ENCODE assay signal across 2 cellular contexts in the genomic region with DNA sequence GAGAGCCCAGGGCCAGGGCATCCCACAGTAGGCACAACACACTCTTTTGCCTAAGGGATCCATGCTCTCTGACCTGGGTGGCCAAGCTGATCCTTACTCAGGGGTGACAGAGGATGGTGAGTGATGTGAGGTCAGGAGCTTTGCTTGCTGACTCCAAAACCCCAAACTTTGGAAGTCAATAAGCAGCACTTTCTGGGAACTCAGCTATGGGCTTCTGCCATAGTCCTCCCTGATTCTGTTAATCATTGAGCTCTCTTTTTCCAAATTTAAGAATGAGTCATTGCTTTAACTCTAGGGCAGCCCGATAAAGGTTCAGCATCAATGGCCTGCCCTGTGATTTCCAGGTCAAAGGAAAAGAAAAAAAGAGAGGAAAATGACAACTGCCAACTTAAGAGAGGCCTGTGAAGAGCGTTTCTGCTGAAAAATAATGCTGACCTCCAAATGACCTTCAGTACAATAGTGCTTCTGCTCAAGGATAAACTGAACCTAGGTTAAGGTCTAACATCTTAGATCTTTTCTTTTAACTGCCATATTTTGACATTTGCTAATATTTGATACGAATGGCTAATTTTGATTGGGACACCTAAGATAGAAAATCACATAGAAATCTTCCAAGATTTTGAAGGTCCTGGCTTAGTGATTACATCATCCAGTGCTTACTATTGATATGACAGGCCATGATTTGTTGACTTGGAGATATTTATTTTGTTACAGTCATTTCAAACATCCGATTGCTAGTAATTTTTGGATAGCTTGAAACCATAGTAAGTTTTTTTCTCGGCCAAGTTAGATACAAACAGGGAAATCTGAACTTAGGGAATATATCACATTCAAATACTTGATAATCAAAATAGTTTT.
TF ChIP-seq lines count a peak whose summit lies in the region.

No MANE protein-coding gene starts in this region.

TF ChIP-seq in endothelial cell of umbilical vein, 7 proteins besides CTCF, POLR2A, EP300 and RAD21:
- TF ChIP-seq EZH2 (IDR thresholded peaks at IDR 0.05; ENCODE audit: borderline replicate concordance, low read depth, low read length, severe bottlenecking), result no peak
- no peak for TF ChIP-seq MYC (IDR thresholded peaks at IDR 0.05; ENCODE audit: low read depth, low read length)
- no peak for TF ChIP-seq MAX (IDR thresholded peaks at IDR 0.05; ENCODE audit: insufficient read depth, insufficient read length)
- TF ChIP-seq JUN (IDR thresholded peaks at IDR 0.05; ENCODE audit: borderline replicate concordance, insufficient read depth, insufficient read length, low read depth), result no peak
- no peak for TF ChIP-seq FOS (IDR thresholded peaks at IDR 0.05; ENCODE audit: borderline replicate concordance, insufficient read depth, low read length)
- no peak for TF ChIP-seq POLR2AphosphoS5 (IDR thresholded peaks at IDR 0.05; ENCODE audit: insufficient read depth, low read depth, low read length)

TF ChIP-seq in liver, 16 proteins besides CTCF, POLR2A, EP300 and RAD21:
- TF ChIP-seq GABPA (IDR thresholded peaks at IDR 0.05 in 1 of 2, conservative IDR thresholded peaks at IDR 0.05 in 1 of 2), result peak in 1 of 2 donors; percentile 63
- TF ChIP-seq HNF4A (conservative IDR thresholded peaks at IDR 0.05), result peak; percentile 73 to 92
- TF ChIP-seq JUND (IDR thresholded peaks at IDR 0.05), result peak; percentile 98 to 99
- peak; percentile 89 for TF ChIP-seq FOXA2 (IDR thresholded peaks at IDR 0.05)
- peak; percentile 81 for TF ChIP-seq ZBTB33 (IDR thresholded peaks at IDR 0.05)
- TF ChIP-seq FOXA1 (IDR thresholded peaks at IDR 0.05), result peak; percentile 90
- TF ChIP-seq MAX (IDR thresholded peaks at IDR 0.05), result peak; percentile 86
- TF ChIP-seq, protein P1, sequence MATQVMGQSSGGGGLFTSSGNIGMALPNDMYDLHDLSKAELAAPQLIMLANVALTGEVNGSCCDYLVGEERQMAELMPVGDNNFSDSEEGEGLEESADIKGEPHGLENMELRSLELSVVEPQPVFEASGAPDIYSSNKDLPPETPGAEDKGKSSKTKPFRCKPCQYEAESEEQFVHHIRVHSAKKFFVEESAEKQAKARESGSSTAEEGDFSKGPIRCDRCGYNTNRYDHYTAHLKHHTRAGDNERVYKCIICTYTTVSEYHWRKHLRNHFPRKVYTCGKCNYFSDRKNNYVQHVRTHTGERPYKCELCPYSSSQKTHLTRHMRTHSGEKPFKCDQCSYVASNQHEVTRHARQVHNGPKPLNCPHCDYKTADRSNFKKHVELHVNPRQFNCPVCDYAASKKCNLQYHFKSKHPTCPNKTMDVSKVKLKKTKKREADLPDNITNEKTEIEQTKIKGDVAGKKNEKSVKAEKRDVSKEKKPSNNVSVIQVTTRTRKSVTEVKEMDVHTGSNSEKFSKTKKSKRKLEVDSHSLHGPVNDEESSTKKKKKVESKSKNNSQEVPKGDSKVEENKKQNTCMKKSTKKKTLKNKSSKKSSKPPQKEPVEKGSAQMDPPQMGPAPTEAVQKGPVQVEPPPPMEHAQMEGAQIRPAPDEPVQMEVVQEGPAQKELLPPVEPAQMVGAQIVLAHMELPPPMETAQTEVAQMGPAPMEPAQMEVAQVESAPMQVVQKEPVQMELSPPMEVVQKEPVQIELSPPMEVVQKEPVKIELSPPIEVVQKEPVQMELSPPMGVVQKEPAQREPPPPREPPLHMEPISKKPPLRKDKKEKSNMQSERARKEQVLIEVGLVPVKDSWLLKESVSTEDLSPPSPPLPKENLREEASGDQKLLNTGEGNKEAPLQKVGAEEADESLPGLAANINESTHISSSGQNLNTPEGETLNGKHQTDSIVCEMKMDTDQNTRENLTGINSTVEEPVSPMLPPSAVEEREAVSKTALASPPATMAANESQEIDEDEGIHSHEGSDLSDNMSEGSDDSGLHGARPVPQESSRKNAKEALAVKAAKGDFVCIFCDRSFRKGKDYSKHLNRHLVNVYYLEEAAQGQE (IDR thresholded peaks at IDR 0.05), result peak; percentile 75
- peak; percentile 90 for TF ChIP-seq ATF3 (IDR thresholded peaks at IDR 0.05)
- TF ChIP-seq YY1 (IDR thresholded peaks at IDR 0.05), result peak; percentile 92
- TF ChIP-seq SP1 (IDR thresholded peaks at IDR 0.05), result peak; percentile 78
- TF ChIP-seq NR2F2 (IDR thresholded peaks at IDR 0.05), result no peak
- TF ChIP-seq EGR1 (IDR thresholded peaks at IDR 0.05; ENCODE audit: low read depth in 2 of 2), result peak in 1 of 2 donors; percentile 83
- peak; percentile 83 to 97 for TF ChIP-seq RXRA (IDR thresholded peaks at IDR 0.05)
- no peak for TF ChIP-seq TAF1 (conservative IDR thresholded peaks at IDR 0.05)
- peak; percentile 17 for TF ChIP-seq HNF4G (IDR thresholded peaks at IDR 0.05)
TF ChIP-seq in liver: peak in this region for 14.
